15 cellular contexts compared by ENCODE assay signal in genomic region chr17:76996741-76997694, GRCh38.
DNase-seq lines count a peak whose midpoint lies in the region; ATAC-seq and TF ChIP-seq lines count a peak whose summit lies in the region.
"Had no signal": no experiment of that assay in that cellular context is flagged by ENCODE, and none has a peak within 500 bp of the region (broad histone marks: within the 10 kb centered on the region; RNA-seq: fewer than 3 reads in every experiment).

No MANE protein-coding gene starts in this region.

- H2BK120ac ChIP-seq in neuronal stem cell (ENCODE audit: low read depth, low read length) = no peak overlapping the region

- H3K23ac ChIP-seq in neuronal stem cell (ENCODE audit: low read depth, low read length, poor library complexity) = no peak overlapping the region

- H3K9me3 ChIP-seq in neuronal stem cell (replicated peaks in 1 of 2; ENCODE audit: control insufficient read depth in 2 of 2, insufficient read depth in 1 of 2, low read depth in 1 of 2, low read length in 2 of 2) = no peaks in the 10 kb centered on the region
- H3K9me3 ChIP-seq: SJCRH30, suprapubic skin had no signal

- H2AFZ ChIP-seq in neuronal stem cell (ENCODE audit: low read length) = no peak overlapping the region
- H2AFZ ChIP-seq: parathyroid adenoma had no signal

- H3K4ac ChIP-seq in neuronal stem cell (ENCODE audit: low read length) = no peak overlapping the region

- H3K9ac ChIP-seq in neuronal stem cell (ENCODE audit: low read depth, low read length, poor library complexity) = no peak overlapping the region
- H3K9ac ChIP-seq: parathyroid adenoma had no signal

- peaks cover 43% of the 10 kb centered on the region for H3K4me1 Mint-ChIP-seq in activated CD8-positive, alpha-beta memory T cell treated with anti-CD3 and anti-CD28 coated beads, Interleukin-2, amount 10 ng/mL, durations not matched to agents 7 days and 5 days

- no peak overlapping the region for H2BK12ac ChIP-seq in neuronal stem cell (ENCODE audit: low read length)

- H2BK5ac ChIP-seq in neuronal stem cell (ENCODE audit: low read length) = peak overlapping the region; percentile 17

- peak overlapping the region; percentile 87 for H3K27ac Mint-ChIP-seq in activated CD8-positive, alpha-beta memory T cell treated with anti-CD3 and anti-CD28 coated beads, Interleukin-2, amount 10 ng/mL, durations not matched to agents 7 days and 5 days
- peak overlapping the region; percentile 81 to 85 for H3K27ac Mint-ChIP-seq in activated naive CD4-positive, alpha-beta T cell treated with anti-CD3 and anti-CD28 coated beads, Interleukin-2, amount 50 U/mL, for 72 hours
- H3K27ac Mint-ChIP-seq: mesothelial cell of epicardium had no signal

- no peak for TF ChIP-seq POLR2A in NB4 (IDR thresholded peaks at IDR 0.05; ENCODE audit: extremely low read depth, insufficient read length)

- H4K91ac ChIP-seq in neuronal stem cell (ENCODE audit: low read depth, low read length, poor library complexity) = no peak overlapping the region

- peak overlapping the region; percentile 11 for H3K4me3 Mint-ChIP-seq in activated CD8-positive, alpha-beta memory T cell treated with anti-CD3 and anti-CD28 coated beads, Interleukin-2, amount 10 ng/mL, durations not matched to agents 7 days and 5 days
- H3K4me3 Mint-ChIP-seq: mesothelial cell of epicardium had no signal

- H3K4me3 ChIP-seq in NB4 (ENCODE audit: low read depth, low read length) = no peak overlapping the region
- H3K4me3 ChIP-seq in neuronal stem cell (ENCODE audit: low read length in 2 of 2) = no peak overlapping the region
- H3K4me3 ChIP-seq: cardiac muscle cell, SJCRH30, suprapubic skin had no signal

- H3K18ac ChIP-seq in neuronal stem cell (ENCODE audit: low read length) = peak overlapping the region; percentile 81

- no peaks in the 10 kb centered on the region for H3K36me3 ChIP-seq in neuronal stem cell (replicated peaks in 1 of 2; ENCODE audit: control insufficient read depth in 2 of 2, insufficient read depth in 2 of 2, low read length in 2 of 2)
- H3K36me3 ChIP-seq: cardiac muscle cell, SJCRH30, suprapubic skin had no signal

- no peaks in the 10 kb centered on the region for H3K9me3 Mint-ChIP-seq in activated CD8-positive, alpha-beta memory T cell treated with anti-CD3 and anti-CD28 coated beads, Interleukin-2, amount 10 ng/mL, durations not matched to agents 7 days and 5 days (ENCODE audit: low read depth)
- H3K9me3 Mint-ChIP-seq in activated naive CD4-positive, alpha-beta T cell treated with anti-CD3 and anti-CD28 coated beads, Interleukin-2, amount 50 U/mL, for 72 hours = no peaks in the 10 kb centered on the region
- H3K9me3 Mint-ChIP-seq: mesothelial cell of epicardium had no signal

- H3K4me2 ChIP-seq in neuronal stem cell (ENCODE audit: insufficient read depth, low read length, poor library complexity, severe bottlenecking) = no peak overlapping the region

- TF ChIP-seq CTCF in NB4 (IDR thresholded peaks at IDR 0.05; ENCODE audit: low read depth, low read length) = no peak

- peak overlapping the region; percentile 14 for H2BK15ac ChIP-seq in neuronal stem cell (ENCODE audit: low read length)

- no peaks in the 10 kb centered on the region for H3K79me1 ChIP-seq in neuronal stem cell (ENCODE audit: low read depth, low read length)

- peak overlapping the region; percentile 81 for H2AK5ac ChIP-seq in neuronal stem cell (ENCODE audit: low read depth, low read length)

- H3K27ac ChIP-seq in neuronal stem cell (replicated peaks; ENCODE audit: low read length) = no peak overlapping the region
- H3K27ac ChIP-seq: cardiac muscle cell, HL-60, parathyroid adenoma, SJCRH30, suprapubic skin had no signal

- no peak for ATAC-seq in activated CD8-positive, alpha-beta memory T cell treated with anti-CD3 and anti-CD28 coated beads, Interleukin-2, amount 10 ng/mL, durations not matched to agents 7 days and 5 days
- no peak for ATAC-seq in activated naive CD4-positive, alpha-beta T cell treated with anti-CD3 and anti-CD28 coated beads, Interleukin-2, amount 50 U/mL, for 72 hours
- ATAC-seq in HG03354 (IDR thresholded peaks at IDR 0.05; ENCODE audit: poor library complexity, severe bottlenecking, unreplicated experiment) = no peak
- no peak for ATAC-seq in HG02798 (IDR thresholded peaks at IDR 0.05; ENCODE audit: poor library complexity, unreplicated experiment)

- H3K14ac ChIP-seq in neuronal stem cell (ENCODE audit: low read length) = no peak overlapping the region

- H4K8ac ChIP-seq in neuronal stem cell (ENCODE audit: low read depth, low read length) = no peak overlapping the region

- no peaks in the 10 kb centered on the region for H3K27me3 ChIP-seq in neuronal stem cell (ENCODE audit: control insufficient read depth in 3 of 3, insufficient read depth in 3 of 3, low read depth in 1 of 3, low read length in 3 of 3)
- H3K27me3 ChIP-seq: cardiac muscle cell had no signal

- no CpG with 5 or more reads among the region's 16 CpGs for WGBS in neuronal stem cell (ENCODE audit: extremely low coverage in 2 of 2, insufficient read length in 2 of 2, insufficient replicate concordance in 1 of 2), 2 donors

- CTCF ChIA-PET in activated CD8-positive, alpha-beta memory T cell treated with anti-CD3 and anti-CD28 coated beads, Interleukin-2, amount 10 ng/mL, durations not matched to agents 7 days and 5 days (lab: Charles Lee) = interaction anchor here (0.5 kb wide), 1 partner anchor 342 kb away, joined by 3 read pairs; no protein-coding TSS in a partner anchor

- no peaks in the 10 kb centered on the region for H3K27me3 Mint-ChIP-seq in activated CD8-positive, alpha-beta memory T cell treated with anti-CD3 and anti-CD28 coated beads, Interleukin-2, amount 10 ng/mL, durations not matched to agents 7 days and 5 days

- H3K4me1 ChIP-seq in neuronal stem cell (ENCODE audit: control insufficient read depth in 2 of 2, insufficient read depth in 1 of 2, low read depth in 1 of 2, low read length in 2 of 2) = peaks cover 41 to 42% of the 10 kb centered on the region in 2 donors
- H3K4me1 ChIP-seq: parathyroid adenoma, suprapubic skin had no signal

- no peak for DNase-seq in activated CD8-positive, alpha-beta memory T cell treated with anti-CD3 and anti-CD28 coated beads, Interleukin-2, amount 10 ng/mL, durations not matched to agents 7 days and 5 days
- no peak for DNase-seq in activated CD8-positive, alpha-beta memory T cell treated with anti-CD3 and anti-CD28 coated beads, Interleukin-2, amount 50 U/mL, for 4 hours
- DNase-seq in NB4 (ENCODE audit: low read depth) (peak; percentile 6), neuronal stem cell (ENCODE audit: low spot score) (no peak), GDM1 (lab: John Stamatoyannopoulos, UW) (no peak)
- no peak for DNase-seq in activated naive CD4-positive, alpha-beta T cell treated with anti-CD3 and anti-CD28 coated beads, Interleukin-2, amount 50 U/mL, for 72 hours (ENCODE audit: low spot score in 2 of 2)
- DNase-seq: activated gamma-delta T cell had no signal

- H3K36me3 Mint-ChIP-seq in activated CD8-positive, alpha-beta memory T cell treated with anti-CD3 and anti-CD28 coated beads, Interleukin-2, amount 10 ng/mL, durations not matched to agents 7 days and 5 days = no peaks in the 10 kb centered on the region
- no peaks in the 10 kb centered on the region for H3K36me3 Mint-ChIP-seq in activated naive CD4-positive, alpha-beta T cell treated with anti-CD3 and anti-CD28 coated beads, Interleukin-2, amount 50 U/mL, for 72 hours
- H3K36me3 Mint-ChIP-seq: mesothelial cell of epicardium had no signal
